Comparison of ENCODE assay signal across 25 cellular contexts in the genomic region with DNA sequence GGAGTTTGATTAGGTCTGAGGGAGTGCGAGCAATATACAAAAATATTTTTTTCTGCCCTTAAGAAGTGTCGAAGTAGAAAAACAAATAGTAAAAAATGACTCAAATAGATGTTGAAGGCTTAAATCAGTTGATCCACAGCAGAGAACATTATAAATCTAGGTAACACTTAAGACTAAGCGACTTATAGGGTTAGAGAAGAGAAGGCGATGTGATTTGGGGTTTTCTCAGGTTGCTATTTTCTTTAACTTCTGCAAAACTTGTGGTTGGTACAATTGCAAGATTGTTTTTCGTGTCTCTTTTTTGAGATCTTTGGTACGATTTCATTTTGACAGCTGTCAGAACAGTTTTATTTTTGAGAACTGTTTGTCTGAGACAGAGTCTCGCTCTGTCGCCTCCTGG.
"Had no signal": no experiment of that assay in that cellular context is flagged by ENCODE, and none has a peak within 500 bp of the region (broad histone marks: within the 10 kb centered on the region; RNA-seq: fewer than 3 reads in every experiment).

No MANE protein-coding gene starts in this region.

- DNase-seq: activated CD4-positive, alpha-beta T cell treated with anti-CD3 and anti-CD28 coated beads, Interleukin-2, amount 10 ng/mL, durations not matched to agents 24 days and 14 days; activated CD4-positive, alpha-beta T cell treated with anti-CD3 and anti-CD28 coated beads, Interleukin-2, amount 50 U/mL, for 4 hours; activated CD8-positive, alpha-beta T cell treated with anti-CD3 and anti-CD28 coated beads, Interleukin-2, amount 10 ng/mL, durations not matched to agents 7 days and 5 days; activated gamma-delta T cell treated with Interleukin-2 at 50 U/mL for 16 hours; activated naive CD4-positive, alpha-beta T cell treated with anti-CD3 and anti-CD28 coated beads, Interleukin-2, amount 10 ng/mL, durations not matched to agents 7 days and 5 days; activated naive CD8-positive, alpha-beta T cell treated with anti-CD3 and anti-CD28 coated beads, Interleukin-2, amount 50 U/mL, for 24 hours; activated T-cell treated with anti-CD3 and anti-CD28 coated beads for 4 hours; activated T-cell treated with anti-CD3 and anti-CD28 coated beads, Interleukin-2, amount 50 U/mL, for 4 hours; anterior cingulate cortex; caudate nucleus; cerebellar nuclear complex; IMR-90; NCI-H1105; NCI-H1417 treated with DMSO at 0.1 percent for 48 hours; NCI-H187 treated with DMSO at 0.1 percent for 48 hours; NCI-H2081; NCI-H226; NCI-H446 treated with DMSO at 0.1 percent for 48 hours; NCI-H524; NCI-H69; NK-92 treated with Interleukin-12 subunit alpha and Interleukin-12 subunit beta, amount 100 ng/mL, for 24 hours; PC-3; Right ventricle myocardium superior; T1000 had no signal

- H3K4me3 ChIP-seq: K562 had no signal

- ATAC-seq: activated CD8-positive, alpha-beta T cell treated with anti-CD3 and anti-CD28 coated beads, Interleukin-2, amount 10 ng/mL, durations not matched to agents 7 days and 5 days; activated naive CD8-positive, alpha-beta T cell treated with anti-CD3 and anti-CD28 coated beads, Interleukin-2, amount 50 U/mL, for 24 hours; activated T-cell treated with anti-CD3 and anti-CD28 coated beads, Interleukin-2, amount 50 U/mL, for 4 hours; K562; PC-3 had no signal
